9 cellular contexts compared by ENCODE assay signal in the genomic region with DNA sequence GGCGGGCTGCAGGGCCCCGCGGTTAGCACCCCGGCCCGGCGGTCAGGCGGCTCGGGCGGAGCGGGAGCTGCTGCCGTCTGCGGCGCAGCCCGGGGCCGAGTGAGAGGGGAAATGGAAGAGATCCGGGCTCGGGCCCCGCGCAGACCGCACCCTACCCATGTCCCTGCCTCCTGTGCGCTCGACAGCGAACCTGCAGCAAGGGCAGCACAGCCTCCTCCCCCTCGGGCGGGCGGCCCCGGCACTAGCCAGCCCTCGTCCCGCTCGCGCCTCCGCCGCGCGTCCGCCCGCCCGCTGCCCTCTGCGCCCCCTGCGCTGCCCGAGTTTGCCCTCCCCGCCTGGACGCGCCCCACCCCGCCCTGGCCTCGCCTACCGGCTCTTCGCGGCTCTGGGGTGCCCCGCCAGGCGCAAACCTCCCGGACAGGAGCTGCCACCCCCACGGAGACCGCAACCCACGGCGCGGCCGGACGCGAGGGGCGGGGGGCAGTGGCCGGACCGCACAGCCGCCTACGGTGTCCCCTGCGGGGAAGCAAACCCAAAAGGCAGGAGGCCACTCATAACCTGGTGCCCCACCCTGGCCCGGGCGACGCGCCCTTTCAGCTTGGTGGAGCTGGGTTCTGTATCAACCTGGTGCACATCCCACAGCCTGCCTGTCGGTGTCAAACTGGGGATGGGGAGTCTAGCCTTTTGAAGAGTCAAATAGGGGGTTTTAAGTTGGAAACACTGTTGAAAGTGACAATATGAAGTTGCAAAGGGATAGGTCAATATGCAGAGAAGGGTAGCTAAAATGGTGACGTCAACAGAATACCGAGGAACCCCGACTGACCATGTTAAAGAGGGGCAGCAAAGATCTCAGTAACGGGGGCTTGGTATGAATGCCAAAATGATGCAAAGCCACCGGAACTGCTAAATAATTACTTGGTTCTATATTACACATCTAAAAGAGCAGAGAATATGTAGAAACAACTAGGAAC. TPM values are rescaled to one million over a fixed set of nuclear protein-coding genes. Genes with fewer than 3 reads are reported as not detected.
DNase-seq lines count a peak whose midpoint lies in the region; ATAC-seq and TF ChIP-seq lines count a peak whose summit lies in the region.
"Had no signal": no experiment of that assay in that cellular context is flagged by ENCODE, and none has a peak within 500 bp of the region (broad histone marks: within the 10 kb centered on the region; RNA-seq: fewer than 3 reads in every experiment).

A gene (minus strand): TSS at position 101 of the 971 bp plus-strand sequence. CDS start 454 bp downstream, outside the sequence.

- H3K4me1 Mint-ChIP-seq in endodermal cell: peaks cover 26% of the 10 kb centered on the region

- H3K27me3 ChIP-seq in endodermal cell (ENCODE audit: control insufficient read depth, insufficient read depth, low read length, poor library complexity, severe bottlenecking): peaks cover 92% of the 10 kb centered on the region
- peaks cover 68% of the 10 kb centered on the region for H3K27me3 ChIP-seq in osteoblast (ENCODE audit: insufficient read depth, low read length)

- no peaks in the 10 kb centered on the region for H3K79me2 ChIP-seq in osteoblast (ENCODE audit: insufficient read depth, low read length)

- H3K27ac Mint-ChIP-seq in endodermal cell: no peak within 1 kb of the TSS

- H3K36me3 Mint-ChIP-seq in endodermal cell (ENCODE audit: low read depth): peaks cover 6% of the 10 kb centered on the region

- H4K20me1 ChIP-seq in osteoblast (ENCODE audit: insufficient read depth, low read length): no peaks in the 10 kb centered on the region

- no peak within 1 kb of the TSS for H3K9ac ChIP-seq in endodermal cell (ENCODE audit: extremely low read depth, low read length, poor library complexity, severe bottlenecking)

- H3K4me2 ChIP-seq in osteoblast (ENCODE audit: insufficient read depth, low read length): no peak within 1 kb of the TSS

- H3K4me1 ChIP-seq in endodermal cell (ENCODE audit: control insufficient read depth, insufficient read depth, low read length) (peaks cover 16% of the 10 kb centered on the region), osteoblast (ENCODE audit: insufficient read depth, low read length) (no peaks in the 10 kb centered on the region)

- peak; percentile 69 for DNase-seq in D341Med (ENCODE audit: low spot score)
- peak; percentile 8 for DNase-seq in NCI-H1105 treated with DMSO at 0.1 percent for 48 hours (lab: John Stamatoyannopoulos, UW)
- DNase-seq in endodermal cell: peak; percentile 81
- peak; percentile 89 for DNase-seq in osteoblast (ENCODE audit: insufficient read length, low spot score, missing footprints)
- no peak for DNase-seq in T-helper 1 cell
- DNase-seq in OCI-M2 (lab: John Stamatoyannopoulos, UW; ENCODE audit: unreplicated experiment): no peak
- DNase-seq in NCI-H446 treated with DMSO at 0.1 percent for 48 hours (lab: John Stamatoyannopoulos, UW): no peak

- H2AFZ ChIP-seq in osteoblast (ENCODE audit: low read length): no peak within 1 kb of the TSS

- no peaks in the 10 kb centered on the region for H3K36me3 ChIP-seq in endodermal cell (ENCODE audit: control insufficient read depth, insufficient read depth, low read length)
- H3K36me3 ChIP-seq in osteoblast (ENCODE audit: insufficient read depth, low read length): no peaks in the 10 kb centered on the region

- no peak for ATAC-seq in HG03135 (IDR thresholded peaks at IDR 0.05; ENCODE audit: unreplicated experiment)

- peaks cover 91% of the 10 kb centered on the region for H3K27me3 Mint-ChIP-seq in endodermal cell (ENCODE audit: insufficient read depth)

- no peaks in the 10 kb centered on the region for H3K9me3 Mint-ChIP-seq in endodermal cell

- no peak within 1 kb of the TSS for H3K27ac ChIP-seq in endodermal cell (ENCODE audit: low read depth, low read length)
- H3K27ac ChIP-seq in osteoblast (ENCODE audit: low read depth, low read length): no peak within 1 kb of the TSS

- WGBS in endodermal cell (ENCODE audit: insufficient coverage in 1 of 2, insufficient read length in 1 of 2), 2 experiments: 4% methylated on average over 17 to 76 of the region's 76 CpGs

- TF ChIP-seq CTCF in endodermal cell (conservative IDR thresholded peaks at IDR 0.05) (no peak), osteoblast (IDR thresholded peaks at IDR 0.05; ENCODE audit: extremely low read depth, low read depth, low read length) (no peak)

- H3K4me3 Mint-ChIP-seq in endodermal cell: peak within 1 kb of the TSS; percentile 68

- H3K4me3 ChIP-seq in endodermal cell (ENCODE audit: low read length): peak within 1 kb of the TSS; percentile 79
- H3K4me3 ChIP-seq in osteoblast (ENCODE audit: insufficient read depth, low read length): no peak within 1 kb of the TSS

- H3K9me3 ChIP-seq in endodermal cell (ENCODE audit: control insufficient read depth, low read length): no peaks in the 10 kb centered on the region
- H3K9me3 ChIP-seq in osteoblast (ENCODE audit: low read depth, low read length): no peaks in the 10 kb centered on the region

RNA-seq across cellular contexts. Expression of the gene that starts here (rescaled TPM):
- total RNA-seq in endodermal cell (10 to 100 TPM in 1 of 2 donors, 1 to 10 TPM in 1; 2.1 to 10.3 TPM), osteoblast (under 0.01 and 0.29 TPM in 2 replicates)
- 6.9 TPM for polyA plus RNA-seq in endodermal cell (2013, experiment 1 of 2)
- polyA plus RNA-seq in endodermal cell (2013, experiment 2 of 2): 3.5 TPM
- total RNA-seq: myocyte had no signal

Comparison
In these comparisons a context has a peak if more than half of its experiments do, and no peak if none do; other contexts are left out.
1. Peak in DNase-seq in osteoblast; RNA of the gene not detected or under 1 TPM.
2. DNase-seq: peak in D341Med (single experiment), NCI-H1105 treated with DMSO at 0.1 percent for 48 hours (single experiment) and endodermal cell (single experiment); none in T-helper 1 cell (0 of 5), OCI-M2 (single experiment) and NCI-H446 treated with DMSO at 0.1 percent for 48 hours (single experiment).